ENCODE assay signal across 9 cellular contexts in the genomic region with DNA sequence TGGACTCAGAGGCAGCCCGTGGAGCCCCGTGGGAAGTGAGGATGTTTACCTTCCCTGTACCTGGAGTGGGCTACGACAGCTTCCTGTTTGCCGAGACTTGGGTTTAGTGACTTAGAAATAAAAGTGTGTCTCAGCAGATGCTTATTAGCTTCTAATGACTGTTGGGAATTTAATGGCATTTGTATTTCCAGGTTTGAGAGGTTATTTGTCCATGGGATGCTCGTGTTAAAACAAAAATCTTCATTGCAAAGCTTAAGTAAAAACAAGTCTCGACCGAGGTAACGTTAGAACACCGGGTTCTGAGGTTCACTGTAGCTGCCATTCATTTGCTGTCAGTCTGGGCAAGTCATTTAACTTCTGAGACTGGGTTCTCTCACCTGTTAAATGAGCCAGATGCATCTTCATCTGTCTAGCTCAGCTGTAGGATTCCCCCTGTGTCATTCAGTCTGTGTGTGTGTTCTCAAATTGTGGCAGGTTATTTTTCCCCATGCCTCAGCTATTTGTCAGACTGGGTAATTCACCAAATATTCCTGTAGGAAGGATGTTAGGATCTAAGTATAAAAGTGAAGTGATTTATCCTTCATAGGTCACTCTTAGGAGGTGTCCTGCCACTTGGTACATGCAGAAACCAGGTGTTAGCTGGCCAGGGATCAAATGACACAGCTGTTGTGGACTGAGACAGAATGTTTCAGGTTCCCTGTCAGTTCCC. TPM values are rescaled to one million over a fixed set of nuclear protein-coding genes. Genes with fewer than 3 reads are reported as not detected.
A peak's percentile ranks its signal among the peaks of the same experiment; 100 is the strongest.
DNase-seq lines count a peak whose midpoint lies in the region; ATAC-seq, FAIRE-seq and TF ChIP-seq lines count a peak whose summit lies in the region.
"Had no signal": no experiment of that assay in that cellular context is flagged by ENCODE, and none has a peak within 500 bp of the region (broad histone marks: within the 10 kb centered on the region; RNA-seq: fewer than 3 reads in every experiment).

No MANE protein-coding gene starts in this region.

- H3K4me1 Mint-ChIP-seq in Calu3 (ENCODE audit: low read depth, unreplicated experiment) = no peaks in the 10 kb centered on the region

- DNase-seq in Calu3 (no peak), Peyer's patch (no peak), endothelial cell of umbilical vein (ENCODE audit: low read depth, low spot score) (peak; percentile 13), NOMO-1 treated with DMSO at 0.1 percent for 48 hours (lab: John Stamatoyannopoulos, UW; ENCODE audit: unreplicated experiment) (no peak), germinal center (ENCODE audit: low spot score) (no peak), midbrain (lab: John Stamatoyannopoulos, UW) (no peak)

- H3K27me3 Mint-ChIP-seq in Calu3 (ENCODE audit: unreplicated experiment) = no peaks in the 10 kb centered on the region

- no peaks in the 10 kb centered on the region for H3K9me1 ChIP-seq in endothelial cell of umbilical vein (replicated peaks; ENCODE audit: control insufficient read depth, extremely low read depth, insufficient read depth, low read length)

- POLR2A ChIA-PET in endothelial cell of umbilical vein (lab: Charles Lee) = interaction anchor here (0.6 to 1.5 kb wide), 2 partner anchors 22 to 689 kb away, joined by 3 to 5 read pairs; partner anchors contain the start of gene STT3A

- no peak for TF ChIP-seq CTCF in Calu3 (IDR thresholded peaks at IDR 0.05; ENCODE audit: unreplicated experiment)
- no peak for TF ChIP-seq CTCF in Peyer's patch (IDR thresholded peaks at IDR 0.05)
- no peak for TF ChIP-seq CTCF in endothelial cell of umbilical vein (IDR thresholded peaks at IDR 0.05; ENCODE audit: extremely low read depth in 1 of 2, insufficient read depth in 1 of 2, low read depth in 1 of 2, low read length in 2 of 2)

- H3K27ac ChIP-seq in Peyer's patch (peak overlapping the region; percentile 75 to 88 (median 84)), endothelial cell of umbilical vein (ENCODE audit: insufficient read depth, low read depth, low read length) (peak overlapping the region; percentile 2)

- peak; percentile 59 for FAIRE-seq in endothelial cell of umbilical vein (lab: Jason Lieb, UNC)
- FAIRE-seq: TTC549 had no signal

- H3K9me3 ChIP-seq in Peyer's patch = no peaks in the 10 kb centered on the region
- no peaks in the 10 kb centered on the region for H3K9me3 ChIP-seq in endothelial cell of umbilical vein (replicated peaks; ENCODE audit: control insufficient read depth, insufficient read depth, low read length)
- peaks cover 4% of the 10 kb centered on the region for H3K9me3 ChIP-seq in neuron (ENCODE audit: low read length)

- peaks cover 24% of the 10 kb centered on the region for H3K79me2 ChIP-seq in endothelial cell of umbilical vein (ENCODE audit: control insufficient read depth, insufficient read depth, low read length)

- H3K27ac Mint-ChIP-seq in Calu3 (ENCODE audit: unreplicated experiment) = no peak overlapping the region

- H3K36me3 ChIP-seq in Peyer's patch (peaks cover 0 to 20% (median 0%) of the 10 kb centered on the region in 3 donors), endothelial cell of umbilical vein (ENCODE audit: control insufficient read depth in 2 of 2, extremely low read depth in 1 of 2, insufficient read depth in 2 of 2, low read length in 2 of 2) (peaks cover 4 to 5% of the 10 kb centered on the region in 2 experiments), neuron (ENCODE audit: insufficient read depth, low read length) (peaks cover 24% of the 10 kb centered on the region)

- dilution Hi-C loops in endothelial cell of umbilical vein (cut with MboI; ENCODE audit: extremely low pct_ligation_motif_present, low sequenced_read_pairs) = no loop called here

- peaks cover 2% of the 10 kb centered on the region for H3K9me3 Mint-ChIP-seq in Calu3 (ENCODE audit: low read depth, unreplicated experiment)

- H3K4me1 ChIP-seq in Peyer's patch (peaks cover 0 to 12% (median 5%) of the 10 kb centered on the region in 4 donors), endothelial cell of umbilical vein (ENCODE audit: control insufficient read depth, extremely low read depth, insufficient read depth, low read length) (peaks cover 10% of the 10 kb centered on the region), neuron (ENCODE audit: insufficient read depth, low read length) (peaks cover 10% of the 10 kb centered on the region)

- peaks cover 24% of the 10 kb centered on the region for H3K36me3 Mint-ChIP-seq in Calu3 (ENCODE audit: insufficient read depth, unreplicated experiment)

- H3K9ac ChIP-seq in endothelial cell of umbilical vein (replicated peaks; ENCODE audit: extremely low read depth, insufficient read depth, low read length) = peak overlapping the region; percentile 73

- H3K4me3 Mint-ChIP-seq in Calu3 (ENCODE audit: low read depth, unreplicated experiment) = peak overlapping the region; percentile 78

- TF ChIP-seq POLR2A in Peyer's patch (IDR thresholded peaks at IDR 0.05) (no peak), endothelial cell of umbilical vein (IDR thresholded peaks at IDR 0.05; ENCODE audit: low read depth, low read length) (no peak)

- peak overlapping the region; percentile 67 to 97 (median 81) for H3K4me3 ChIP-seq in Peyer's patch
- H3K4me3 ChIP-seq in endothelial cell of umbilical vein (replicated peaks in 1 of 3; ENCODE audit: insufficient read depth in 1 of 3, low read depth in 1 of 3, low read length in 3 of 3) = peak overlapping the region; percentile 7 to 74 (median 66)
- peak overlapping the region; percentile 68 for H3K4me3 ChIP-seq in neuron (ENCODE audit: low read length)

- ATAC-seq in GM21717 (IDR thresholded peaks at IDR 0.05; ENCODE audit: unreplicated experiment) = peak; percentile 37

- no peaks in the 10 kb centered on the region for H4K20me1 ChIP-seq in endothelial cell of umbilical vein (replicated peaks; ENCODE audit: control insufficient read depth, extremely low read depth, insufficient read depth, low read length)

- intact Hi-C loops in Calu3 (cut with micrococcal nuclease; ENCODE audit: unreplicated experiment) (loop anchor here (5.0 to 10.0 kb wide), 2 partner anchors 58 to 115 kb away; no protein-coding TSS in a partner anchor), endothelial cell of umbilical vein (cut with micrococcal nuclease) (loop anchor here (1.0 to 2.0 kb wide), 5 partner anchors 22 to 319 kb away; partner anchors contain the start of genes CHEK1, FEZ1 and STT3A)

- CTCF ChIA-PET in Calu3 (lab: Charles Lee) (interaction anchor here (0.6 to 1.0 kb wide), 2 partner anchors 138 to 290 kb away, joined by 4 to 6 read pairs; no protein-coding TSS in a partner anchor), endothelial cell of umbilical vein (lab: Charles Lee) (interaction anchor here (0.7 to 2.1 kb wide), 12 partner anchors 9 to 479 kb away, joined by 3 to 6 read pairs (median 3); partner anchors contain the start of gene STT3A)

- H2AFZ ChIP-seq in endothelial cell of umbilical vein (ENCODE audit: low read depth, low read length) (peak overlapping the region; percentile 41), neuron (ENCODE audit: low read depth, low read length) (peak overlapping the region; percentile 18)

- H3K27me3 ChIP-seq in Peyer's patch (no peaks in the 10 kb centered on the region), endothelial cell of umbilical vein (ENCODE audit: control insufficient read depth in 2 of 2, insufficient read depth in 2 of 2, low read length in 2 of 2) (no peaks in the 10 kb centered on the region), neuron (ENCODE audit: insufficient read depth, low read length) (no peaks in the 10 kb centered on the region)

- BruUV-seq in Calu3 (replicated peaks; lab: Mats Ljungman, UMichigan) (TSS peak; percentile 43), endothelial cell of umbilical vein (replicated peaks; lab: Mats Ljungman, UMichigan) (TSS peak; percentile 46)

- H3K4me2 ChIP-seq in endothelial cell of umbilical vein (ENCODE audit: insufficient read depth, low read length) = peak overlapping the region; percentile 85

TF ChIP-seq in endothelial cell of umbilical vein, 7 proteins besides CTCF, POLR2A, EP300 and RAD21:
- no peak for TF ChIP-seq FOS (IDR thresholded peaks at IDR 0.05; ENCODE audit: borderline replicate concordance, insufficient read depth, low read length)

RNA-seq across cellular contexts. Expression of gene EI24, which starts 0.8 kb away (rescaled TPM):
- total RNA-seq in Calu3 (2022) (76.7 and 82.2 TPM in 2 replicates), Peyer's patch (10 to 100 TPM; 43.4 to 92.4 (median 51.2) TPM), endothelial cell of umbilical vein (115 and 119 TPM in 2 replicates)
- polyA plus RNA-seq in endothelial cell of umbilical vein = 175 and 192 TPM in 2 replicates
- polyA plus RNA-seq in endothelial cell of umbilical vein (2011; cell fraction: cytosol; rRNA removed) = 111 and 122 TPM in 2 replicates
- 39.6 and 49.7 TPM in 2 replicates for polyA plus RNA-seq in endothelial cell of umbilical vein (2011; cell fraction: nucleus; rRNA removed)
- polyA plus RNA-seq in endothelial cell of umbilical vein (2012) = 116 and 160 TPM in 2 replicates
- polyA minus RNA-seq in endothelial cell of umbilical vein = 156 and 172 TPM in 2 replicates
- 34.1 TPM for polyA minus RNA-seq in endothelial cell of umbilical vein (2011; cell fraction: cytosol; rRNA and poly(A)+ RNA removed)
- 19.0 and 32.2 TPM in 2 replicates for polyA minus RNA-seq in endothelial cell of umbilical vein (2011; cell fraction: nucleus; rRNA and poly(A)+ RNA removed)

RNA-seq across cellular contexts. Expression of gene STT3A, which starts 22.6 kb away (rescaled TPM):
- total RNA-seq in Calu3 (2022) = 139 and 168 TPM in 2 replicates
- 10 to 100 TPM; 36.3 to 73.1 (median 50.1) TPM for total RNA-seq in Peyer's patch
- 216 and 236 TPM in 2 replicates for total RNA-seq in endothelial cell of umbilical vein
- polyA plus RNA-seq in endothelial cell of umbilical vein = 316 and 362 TPM in 2 replicates
- polyA plus RNA-seq in endothelial cell of umbilical vein (2011; cell fraction: cytosol; rRNA removed) = 155 and 204 TPM in 2 replicates
- polyA plus RNA-seq in endothelial cell of umbilical vein (2011; cell fraction: nucleus; rRNA removed) = 173 and 181 TPM in 2 replicates
- 237 and 256 TPM in 2 replicates for polyA plus RNA-seq in endothelial cell of umbilical vein (2012)
- 1,347 and 1,527 TPM in 2 replicates for polyA minus RNA-seq in endothelial cell of umbilical vein
- polyA minus RNA-seq in endothelial cell of umbilical vein (2011; cell fraction: cytosol; rRNA and poly(A)+ RNA removed) = 124 TPM
- polyA minus RNA-seq in endothelial cell of umbilical vein (2011; cell fraction: nucleus; rRNA and poly(A)+ RNA removed) = 241 and 437 TPM in 2 replicates

RNA-seq across cellular contexts. Expression of gene CHEK1, which starts 54.9 kb away (rescaled TPM):
- 27.3 and 33.2 TPM in 2 replicates for total RNA-seq in Calu3 (2022)
- 10 to 100 TPM in 1 of 4 donors, 1 to 10 TPM in 3; 4.2 to 13.2 (median 6.3) TPM for total RNA-seq in Peyer's patch
- 55.6 and 66.1 TPM in 2 replicates for total RNA-seq in endothelial cell of umbilical vein
- polyA plus RNA-seq in endothelial cell of umbilical vein = 11.8 and 15.0 TPM in 2 replicates
- polyA plus RNA-seq in endothelial cell of umbilical vein (2011; cell fraction: cytosol; rRNA removed) = 22.5 and 26.7 TPM in 2 replicates
- polyA plus RNA-seq in endothelial cell of umbilical vein (2011; cell fraction: nucleus; rRNA removed) = 23.5 and 38.8 TPM in 2 replicates
- polyA plus RNA-seq in endothelial cell of umbilical vein (2012) = 34.3 and 57.9 TPM in 2 replicates
- 23.3 and 25.5 TPM in 2 replicates for polyA minus RNA-seq in endothelial cell of umbilical vein
- 19.6 TPM for polyA minus RNA-seq in endothelial cell of umbilical vein (2011; cell fraction: cytosol; rRNA and poly(A)+ RNA removed)
- polyA minus RNA-seq in endothelial cell of umbilical vein (2011; cell fraction: nucleus; rRNA and poly(A)+ RNA removed) = 38.6 and 58.6 TPM in 2 replicates
